ENCODE assay signal across 8 cellular contexts in genomic region chr22:32474635-32475427, GRCh38. TPM values are rescaled to one million over a fixed set of nuclear protein-coding genes. Genes with fewer than 3 reads are reported as not detected.
A peak's percentile ranks its signal among the peaks of the same experiment; 100 is the strongest.
DNase-seq lines count a peak whose midpoint lies in the region; ATAC-seq, FAIRE-seq and TF ChIP-seq lines count a peak whose summit lies in the region.

TSS of gene FBXO7 (plus strand) at chr22:32474811. CDS start at chr22:32475003, 192 bp downstream.

- H3K27me3 ChIP-seq in SU-DHL-6 (ENCODE audit: low read length) (no peaks in the 10 kb centered on the region), pancreas (no peaks in the 10 kb centered on the region), thyroid gland (no peaks in the 10 kb centered on the region)

- peaks cover 50% of the 10 kb centered on the region for H3K79me2 ChIP-seq in SU-DHL-6 (ENCODE audit: insufficient read depth, low read length)

- peak within 1 kb of the TSS; percentile 68 for H2AFZ ChIP-seq in SU-DHL-6 (ENCODE audit: low read depth, low read length, severe bottlenecking)

- H3K4me3 Mint-ChIP-seq in activated naive CD8-positive, alpha-beta T cell treated with anti-CD3 and anti-CD28 coated beads, Interleukin-2, amount 10 ng/mL, durations not matched to agents 7 days and 5 days = peak within 1 kb of the TSS; percentile 94

- peaks cover 16% of the 10 kb centered on the region for H3K4me1 Mint-ChIP-seq in activated naive CD8-positive, alpha-beta T cell treated with anti-CD3 and anti-CD28 coated beads, Interleukin-2, amount 10 ng/mL, durations not matched to agents 7 days and 5 days

- H3K4me2 ChIP-seq in SU-DHL-6 (ENCODE audit: low read depth, low read length, poor library complexity, severe bottlenecking) = peak within 1 kb of the TSS; percentile 97

- no peak for FAIRE-seq in pancreas (lab: Jason Lieb, UNC)

- 1% methylated on average over 80 to 90 of the region's 90 CpGs for WGBS in pancreas, 2 donors
- 0 to 2% methylated on average over 21 to 24 of the region's 90 CpGs for WGBS in thyroid gland, 2 donors

- H3F3A ChIP-seq in SU-DHL-6 (ENCODE audit: insufficient read depth) = no peaks in the 10 kb centered on the region

- TF ChIP-seq POLR2A in GM10847 (IDR thresholded peaks at IDR 0.05; ENCODE audit: extremely low read depth, insufficient read length) = peak; percentile 61
- TF ChIP-seq POLR2A in thyroid gland (IDR thresholded peaks at IDR 0.05) = peak; percentile 35 to 82

- ATAC-seq in HG02588 (IDR thresholded peaks at IDR 0.05; ENCODE audit: unreplicated experiment) (peak; percentile 73), Right ventricle myocardium inferior (peak; percentile 92), pancreas (peak; percentile 88 to 93 (median 92))
- peak; percentile 87 for ATAC-seq in activated naive CD8-positive, alpha-beta T cell treated with anti-CD3 and anti-CD28 coated beads, Interleukin-2, amount 10 ng/mL, durations not matched to agents 7 days and 5 days (ENCODE audit: low read depth)

- H3K27ac Mint-ChIP-seq in activated naive CD8-positive, alpha-beta T cell treated with anti-CD3 and anti-CD28 coated beads, Interleukin-2, amount 10 ng/mL, durations not matched to agents 7 days and 5 days = peak within 1 kb of the TSS; percentile 93

- H3K9me3 Mint-ChIP-seq in activated naive CD8-positive, alpha-beta T cell treated with anti-CD3 and anti-CD28 coated beads, Interleukin-2, amount 10 ng/mL, durations not matched to agents 7 days and 5 days = no peaks in the 10 kb centered on the region

- no peaks in the 10 kb centered on the region for H3K36me3 ChIP-seq in SU-DHL-6 (ENCODE audit: low read length)
- no peaks in the 10 kb centered on the region for H3K36me3 ChIP-seq in pancreas
- no peaks in the 10 kb centered on the region for H3K36me3 ChIP-seq in thyroid gland

- H3K4me1 ChIP-seq in pancreas (peaks cover 7 to 22% (median 18%) of the 10 kb centered on the region in 3 donors), thyroid gland (peaks cover 17 to 28% of the 10 kb centered on the region in 2 donors)

- TF ChIP-seq CTCF in SU-DHL-6 (IDR thresholded peaks at IDR 0.05; ENCODE audit: insufficient read depth, low read length, poor library complexity, severe bottlenecking) (no peak), pancreas (IDR thresholded peaks at IDR 0.05) (no peak), thyroid gland (IDR thresholded peaks at IDR 0.05) (peak in 4 of 6 experiments; percentile 14 to 42 (median 30))

- H3K9ac ChIP-seq in SU-DHL-6 (ENCODE audit: low read length) = peak within 1 kb of the TSS; percentile 81

- POLR2A ChIA-PET in activated naive CD8-positive, alpha-beta T cell treated with anti-CD3 and anti-CD28 coated beads, Interleukin-2, amount 10 ng/mL, durations not matched to agents 7 days and 5 days (lab: Charles Lee) = interaction anchor here (0.6 to 3.8 kb wide), 5 partner anchors 11 to 349 kb away, joined by 3 to 30 read pairs (median 3); partner anchors contain the start of gene RTCB

- peak; percentile 80 for DNase-seq in NCI-H1105 (lab: John Stamatoyannopoulos, UW)
- peak; percentile 92 for DNase-seq in activated naive CD8-positive, alpha-beta T cell treated with anti-CD3 and anti-CD28 coated beads, Interleukin-2, amount 10 ng/mL, durations not matched to agents 7 days and 5 days
- DNase-seq in Right ventricle myocardium inferior (ENCODE audit: missing footprints) = peak; percentile 97
- DNase-seq in pancreas = peak; percentile 87 to 96 (median 91)
- DNase-seq in thyroid gland = peak; percentile 93 to 94

- no peaks in the 10 kb centered on the region for H3K9me2 ChIP-seq in SU-DHL-6 (replicated peaks; ENCODE audit: insufficient read depth, low read length)

- peaks cover 8% of the 10 kb centered on the region for H3K36me3 Mint-ChIP-seq in activated naive CD8-positive, alpha-beta T cell treated with anti-CD3 and anti-CD28 coated beads, Interleukin-2, amount 10 ng/mL, durations not matched to agents 7 days and 5 days

- intact Hi-C loops in Right ventricle myocardium inferior (cut with DNase I) (loop anchor here (2.0 to 5.0 kb wide), 2 partner anchors 62 to 498 kb away; partner anchors contain the start of gene RTCB), pancreas (cut with DNase I) (loop anchor here in 1 of 3 donors (10.0 kb wide), 1 partner anchor 500 kb away; no protein-coding TSS in a partner anchor), thyroid gland (cut with DNase I) (loop anchor here (10.0 kb wide), 1 partner anchor 270 kb away; the partner anchor contains the start of gene RFPL2)

- H3K9me3 ChIP-seq in SU-DHL-6 (ENCODE audit: insufficient read depth, low read length) = no peaks in the 10 kb centered on the region
- H3K9me3 ChIP-seq in pancreas = no peaks in the 10 kb centered on the region
- no peaks in the 10 kb centered on the region for H3K9me3 ChIP-seq in thyroid gland

- peak within 1 kb of the TSS; percentile 73 for H3K27ac ChIP-seq in SU-DHL-6 (ENCODE audit: low read depth, low read length)
- H3K27ac ChIP-seq in pancreas = peak within 1 kb of the TSS; percentile 97 to 100 (median 100)
- H3K27ac ChIP-seq in thyroid gland = peak within 1 kb of the TSS; percentile 99 to 100 (median 99)

- H3K4me3 ChIP-seq in SU-DHL-6 (ENCODE audit: insufficient read depth, low read length, poor library complexity, severe bottlenecking) (peak within 1 kb of the TSS; percentile 95), pancreas (peak within 1 kb of the TSS; percentile 75 to 96 (median 88)), thyroid gland (replicated peaks in 1 of 3) (peak within 1 kb of the TSS; percentile 83 to 90 (median 85))

- peaks cover 21% of the 10 kb centered on the region for H4K20me1 ChIP-seq in SU-DHL-6 (ENCODE audit: low read depth, low read length)

- H3K27me3 Mint-ChIP-seq in activated naive CD8-positive, alpha-beta T cell treated with anti-CD3 and anti-CD28 coated beads, Interleukin-2, amount 10 ng/mL, durations not matched to agents 7 days and 5 days = no peaks in the 10 kb centered on the region

RNA-seq across cellular contexts. Expression of gene FBXO7, which starts in this region (rescaled TPM):
- total RNA-seq in activated naive CD8-positive, alpha-beta T cell treated with anti-CD3 and anti-CD28 coated beads, Interleukin-2, amount 10 ng/mL, durations not matched to agents 7 days and 5 days = 100 to 1,000 TPM in 1 of 2 experiments, 10 to 100 TPM in 1; 93.5 to 101 TPM
- 35.8 TPM for total RNA-seq in Right ventricle myocardium inferior
- 10 to 100 TPM; 24.4 to 40.2 (median 28.7) TPM for total RNA-seq in pancreas
- polyA plus RNA-seq in pancreas = 10 to 100 TPM; 22.5 to 57.0 TPM
- 100 to 1,000 TPM; 197 to 321 (median 253) TPM for total RNA-seq in thyroid gland

Comparison
In these comparisons a context has a peak if more than half of its experiments do, and no peak if none do; other contexts are left out.
1. Peak in every context shown above with its lines: DNase-seq, ATAC-seq, H3K4me3 ChIP-seq and H3K27ac ChIP-seq.
2. CTCF ChIP-seq: peak in thyroid gland (4 of 6); none in SU-DHL-6 (single experiment) and pancreas (0 of 4).